Comparison of ENCODE assay signal across 8 cellular contexts in genomic region chr16:80466024-80466986, GRCh38.
A peak's percentile ranks its signal among the peaks of the same experiment; 100 is the strongest.
DNase-seq lines count a peak whose midpoint lies in the region; ATAC-seq and TF ChIP-seq lines count a peak whose summit lies in the region.

No MANE protein-coding gene starts in this region.

- ATAC-seq in HG02763 (IDR thresholded peaks at IDR 0.05; ENCODE audit: unreplicated experiment): peak; percentile 82

- H3K36me3 ChIP-seq in kidney epithelial cell (ENCODE audit: control insufficient read depth, insufficient read depth, low read length): no peaks in the 10 kb centered on the region

- peak; percentile 88 for TF ChIP-seq CTCF in kidney epithelial cell (IDR thresholded peaks at IDR 0.05; ENCODE audit: insufficient read depth, low read length, poor library complexity, severe bottlenecking)

- peak; percentile 9 to 43 for DNase-seq in NCI-H2081 (lab: John Stamatoyannopoulos, UW)
- no peak for DNase-seq in NCI-H2081 treated with DMSO at 0.1 percent for 48 hours (lab: John Stamatoyannopoulos, UW)
- peak; percentile 20 for DNase-seq in NCI-H1694 treated with DMSO at 0.1 percent for 48 hours (lab: John Stamatoyannopoulos, UW)
- DNase-seq in activated CD4-positive, CD25-positive, alpha-beta regulatory T cell (lab: John Stamatoyannopoulos, UW): peak; percentile 8 to 31 (median 22)
- DNase-seq in central memory CD4-positive, alpha-beta T cell: peak; percentile 32
- DNase-seq in kidney epithelial cell (ENCODE audit: low read depth): no peak
- DNase-seq in stimulated activated CD4-positive, alpha-beta T cell treated with anti-CD3 and anti-CD28 coated beads, Interleukin-1b, Interleukin-23, amount 100 ng/mL, for 48 hours: peak; percentile 67

- H3K4me3 ChIP-seq in kidney epithelial cell (ENCODE audit: low read depth, low read length): no peak overlapping the region

- H3K27me3 ChIP-seq in kidney epithelial cell (ENCODE audit: control insufficient read depth, insufficient read depth, low read length): no peaks in the 10 kb centered on the region

Comparison
In these comparisons a context has a peak if more than half of its experiments do, and no peak if none do; other contexts are left out.
1. DNase-seq: peak in NCI-H2081 (2 of 2), NCI-H1694 treated with DMSO at 0.1 percent for 48 hours (single experiment), activated CD4-positive, CD25-positive, alpha-beta regulatory T cell (4 of 4), central memory CD4-positive, alpha-beta T cell (single experiment) and stimulated activated CD4-positive, alpha-beta T cell treated with anti-CD3 and anti-CD28 coated beads, Interleukin-1b, Interleukin-23, amount 100 ng/mL, for 48 hours (single experiment); none in NCI-H2081 treated with DMSO at 0.1 percent for 48 hours (single experiment) and kidney epithelial cell (single experiment).